Comparison of ENCODE assay signal across 1 cellular context in genomic region chr16:88616736-88617135, GRCh38.
TF ChIP-seq lines count a peak whose summit lies in the region.

No MANE protein-coding gene starts in this region.

TF ChIP-seq in K562, 482 proteins besides CTCF, POLR2A, EP300 and RAD21:
- TF ChIP-seq ATF2 (CRISPR knock-in tag; IDR thresholded peaks at IDR 0.05) (no peak), NR4A1 (CRISPR knock-in tag; IDR thresholded peaks at IDR 0.05) (no peak), NR4A1 (tag; IDR thresholded peaks at IDR 0.05) (0 out of 2 replicates have a peak, but pooled peaks have one; percentile 24), GABPB1 (CRISPR knock-in tag; IDR thresholded peaks at IDR 0.05) (0 out of 2 replicates have a peak, but pooled peaks have one; percentile 22)
